Comparison of ENCODE assay signal across 24 cellular contexts in genomic region chr2:177326591-177326990, GRCh38.
"Had no signal": no experiment of that assay in that cellular context is flagged by ENCODE, and none has a peak within 500 bp of the region (broad histone marks: within the 10 kb centered on the region; RNA-seq: fewer than 3 reads in every experiment).

No MANE protein-coding gene starts in this region.

- H3K4me1 ChIP-seq: gastroesophageal sphincter, left ventricle myocardium inferior, parathyroid adenoma, psoas muscle, upper lobe of left lung, uterus had no signal

- H3K27ac ChIP-seq: colonic mucosa, gastroesophageal sphincter, left ventricle myocardium inferior, lower lobe of right lung, parathyroid adenoma, psoas muscle, suprapubic skin, upper lobe of left lung, uterus had no signal

- H3K79me2 ChIP-seq: parathyroid adenoma had no signal

- H3K27me3 ChIP-seq: colonic mucosa, gastroesophageal sphincter, right lobe of liver, suprapubic skin, thyroid gland, upper lobe of left lung, uterus had no signal

- H3K36me3 Mint-ChIP-seq: naive B cell; stimulated activated effector memory CD8-positive, alpha-beta T cell treated with anti-CD3 and anti-CD28 coated beads, Interleukin-12 subunit alpha, Interleukin-12 subunit beta, amount 100 ng/mL, for 72 hours had no signal

- H3K9me3 Mint-ChIP-seq: naive B cell; nephron progenitor cell; stimulated activated effector memory CD8-positive, alpha-beta T cell treated with anti-CD3 and anti-CD28 coated beads, Interleukin-12 subunit alpha, Interleukin-12 subunit beta, amount 100 ng/mL, for 72 hours had no signal

- H3K4me3 ChIP-seq: colonic mucosa, gastroesophageal sphincter, left ventricle myocardium inferior, lower lobe of right lung, psoas muscle, right lobe of liver, suprapubic skin, thyroid gland, upper lobe of left lung, uterus had no signal

- H3K4me3 Mint-ChIP-seq: naive B cell; nephron progenitor cell; stimulated activated effector memory CD8-positive, alpha-beta T cell treated with anti-CD3 and anti-CD28 coated beads, Interleukin-12 subunit alpha, Interleukin-12 subunit beta, amount 100 ng/mL, for 72 hours had no signal

- H3K36me3 ChIP-seq: colonic mucosa, lower lobe of right lung, right lobe of liver, thyroid gland, uterus had no signal

- H3K4me1 Mint-ChIP-seq: stimulated activated effector memory CD8-positive, alpha-beta T cell treated with anti-CD3 and anti-CD28 coated beads, Interleukin-12 subunit alpha, Interleukin-12 subunit beta, amount 100 ng/mL, for 72 hours had no signal

- H2AFZ ChIP-seq: parathyroid adenoma had no signal

- DNase-seq: colonic mucosa; dermis blood vessel endothelial cell; glutamatergic neuron; islet precursor cell; left cardiac atrium; left ventricle myocardium inferior; lower lobe of right lung; mesendoderm; naive B cell; nephron progenitor cell; psoas muscle; retina; right lobe of liver; stimulated activated CD4-positive, alpha-beta T cell treated with anti-CD3 and anti-CD28 coated beads, Interleukin-4, amount 100 ng/mL, for 1 hour; stimulated activated CD8-positive, alpha-beta memory T cell treated with anti-CD3 and anti-CD28 coated beads, Interleukin-4, amount 100 ng/mL, for 48 hours; stimulated activated naive CD8-positive, alpha-beta T cell treated with anti-CD3 and anti-CD28 coated beads, Interleukin-15, Interleukin-2, amounts not matched to agents 100 U/mL and 50 U/mL, for 24 hours; thyroid gland; upper lobe of left lung; uterus had no signal

- H3K9me3 ChIP-seq: colonic mucosa, gastroesophageal sphincter, left ventricle myocardium inferior, lower lobe of right lung, psoas muscle, right lobe of liver, suprapubic skin, thyroid gland, upper lobe of left lung, uterus had no signal

- H3K9ac ChIP-seq: parathyroid adenoma had no signal

- H3K27ac Mint-ChIP-seq: naive B cell; nephron progenitor cell; stimulated activated effector memory CD8-positive, alpha-beta T cell treated with anti-CD3 and anti-CD28 coated beads, Interleukin-12 subunit alpha, Interleukin-12 subunit beta, amount 100 ng/mL, for 72 hours had no signal

- H3K27me3 Mint-ChIP-seq: naive B cell had no signal

- ATAC-seq: esophagus mucosa; gastroesophageal sphincter; left cardiac atrium; psoas muscle; stimulated activated effector memory CD8-positive, alpha-beta T cell treated with anti-CD3 and anti-CD28 coated beads, Interleukin-12 subunit alpha, Interleukin-12 subunit beta, amount 100 ng/mL, for 72 hours; stimulated activated naive CD8-positive, alpha-beta T cell treated with anti-CD3 and anti-CD28 coated beads, Interleukin-15, Interleukin-2, amounts not matched to agents 100 U/mL and 50 U/mL, for 24 hours had no signal
